Comparison of ENCODE assay signal across 11 cellular contexts in genomic region chr17:42781639-42782401, GRCh38. TPM values are rescaled to one million over a fixed set of nuclear protein-coding genes. Genes with fewer than 3 reads are reported as not detected.
A peak's percentile ranks its signal among the peaks of the same experiment; 100 is the strongest.
DNase-seq lines count a peak whose midpoint lies in the region; ATAC-seq and TF ChIP-seq lines count a peak whose summit lies in the region.
"Had no signal": no experiment of that assay in that cellular context is flagged by ENCODE, and none has a peak within 500 bp of the region (broad histone marks: within the 10 kb centered on the region; RNA-seq: fewer than 3 reads in every experiment).

No MANE protein-coding gene starts in this region.

- intact Hi-C loops in PC-3 (cut with micrococcal nuclease) = loop anchor here (5.0 kb wide), 1 partner anchor 40 kb away; the partner anchor contains the start of gene BECN1

- POLR2A ChIA-PET in PC-3 (lab: Charles Lee; ENCODE audit: unreplicated experiment) = interaction anchor here (0.7 kb wide), 1 partner anchor 9 kb away, joined by 8 read pairs; the partner anchor contains the start of gene VPS25

- no peaks in the 10 kb centered on the region for H3F3A ChIP-seq in PC-3 (ENCODE audit: low read length, unreplicated experiment)

- peaks cover 54% of the 10 kb centered on the region for H3K79me2 ChIP-seq in PC-3 (ENCODE audit: low read length)

- peak overlapping the region; percentile 89 for H3K27ac ChIP-seq in PC-3 (ENCODE audit: low read length)
- no peak overlapping the region for H3K27ac ChIP-seq in esophagus (ENCODE audit: low read depth in 2 of 2, low read length in 1 of 2)
- H3K27ac ChIP-seq: BLaER1 treated with 17β-estradiol and CSF1 and Interleukin-3, amounts not matched to agents 10 nM and 100 nM had no signal

- DNase-seq in AG10803 (ENCODE audit: low read depth) (no peak), PC-3 (peak; percentile 35), neural crest cell (ENCODE audit: low read depth, low spot score) (no peak), NCI-H146 (lab: John Stamatoyannopoulos, UW) (no peak), RKO (ENCODE audit: low spot score) (no peak)
- no peak for DNase-seq in central memory CD4-positive, alpha-beta T cell
- DNase-seq: Karpas-422, NCI-H345 had no signal

- H3K27ac Mint-ChIP-seq in neural crest cell (ENCODE audit: unreplicated experiment) = no peak overlapping the region

- H3K36me3 Mint-ChIP-seq in neural crest cell (ENCODE audit: low read depth) = no peaks in the 10 kb centered on the region

- H3K27me3 ChIP-seq in PC-3 (ENCODE audit: low read length) = no peaks in the 10 kb centered on the region
- peaks cover 0 to 30% of the 10 kb centered on the region in 2 donors for H3K27me3 ChIP-seq in esophagus (ENCODE audit: control insufficient read depth in 1 of 2, insufficient read depth in 2 of 2, low read length in 2 of 2)

- peak overlapping the region; percentile 93 for H3K4me2 ChIP-seq in PC-3 (ENCODE audit: low read length)

- no peaks in the 10 kb centered on the region for H3K9me3 Mint-ChIP-seq in neural crest cell

- ATAC-seq in PC-3 = peak; percentile 2
- no peak for ATAC-seq in HG03135 (IDR thresholded peaks at IDR 0.05; ENCODE audit: unreplicated experiment)

- 26 to 32% methylated on average over 19 of the region's 19 CpGs for WGBS in esophagus, 2 donors

- peaks cover 65% of the 10 kb centered on the region for H3K27me3 Mint-ChIP-seq in neural crest cell (ENCODE audit: low read depth)

- H4K20me1 ChIP-seq in PC-3 (ENCODE audit: low read length) = no peaks in the 10 kb centered on the region

- CTCF ChIA-PET in PC-3 (lab: Charles Lee) = no interaction called here

- H3K4me3 Mint-ChIP-seq in neural crest cell = peak overlapping the region; percentile 77

- no peak overlapping the region for H2AFZ ChIP-seq in PC-3 (ENCODE audit: low read length)

- H3K36me3 ChIP-seq in PC-3 (ENCODE audit: low read depth, low read length) = peaks cover 17% of the 10 kb centered on the region
- peaks cover 5 to 10% of the 10 kb centered on the region in 2 donors for H3K36me3 ChIP-seq in esophagus (ENCODE audit: control insufficient read depth in 2 of 2, insufficient read depth in 2 of 2, low read length in 1 of 2)

- no peaks in the 10 kb centered on the region for H3K9me2 ChIP-seq in PC-3 (replicated peaks; ENCODE audit: low read length)

- H3K4me1 Mint-ChIP-seq in neural crest cell = peaks cover 12% of the 10 kb centered on the region

- BruUV-seq in PC-3 (replicated peaks; lab: Mats Ljungman, UMichigan) = TSS peak; percentile 28

- H3K4me3 ChIP-seq in AG10803 (ENCODE audit: low read length) (peak overlapping the region; percentile 78), PC-3 (ENCODE audit: low read length) (peak overlapping the region; percentile 99), esophagus (ENCODE audit: low read depth in 1 of 2, low read length in 2 of 2) (peak overlapping the region; percentile 54 to 60)

- peak overlapping the region; percentile 90 for H3K9ac ChIP-seq in PC-3 (ENCODE audit: low read length)
- H3K9ac ChIP-seq: BLaER1 treated with 17β-estradiol and CSF1 and Interleukin-3, amounts not matched to agents 10 nM and 100 nM had no signal

- no peak for TF ChIP-seq CTCF in AG10803 (conservative IDR thresholded peaks at IDR 0.05; ENCODE audit: low read length)
- no peak for TF ChIP-seq CTCF in PC-3 (conservative IDR thresholded peaks at IDR 0.05; ENCODE audit: low read depth, low read length)
- no peak for TF ChIP-seq CTCF in neural crest cell (conservative IDR thresholded peaks at IDR 0.05)

- peaks cover 32% of the 10 kb centered on the region for H3K4me1 ChIP-seq in PC-3 (ENCODE audit: insufficient read depth, low read length)
- H3K4me1 ChIP-seq in esophagus (ENCODE audit: control insufficient read depth in 2 of 2, insufficient read depth in 2 of 2, low read length in 1 of 2) = peaks cover 4 to 23% of the 10 kb centered on the region in 2 donors

- H3K9me3 ChIP-seq in PC-3 (ENCODE audit: low read length) (no peaks in the 10 kb centered on the region), esophagus (ENCODE audit: control insufficient read depth in 2 of 2, insufficient read depth in 1 of 2, low read depth in 1 of 2, low read length in 1 of 2) (no peaks in the 10 kb centered on the region)

RNA-seq across cellular contexts. Expression of gene WNK4, which starts 1.4 kb away (rescaled TPM):
- total RNA-seq in PC-3 (2014; rRNA removed) (13.0 and 17.4 TPM in 2 replicates), neural crest cell (0.58 and 0.73 TPM in 2 replicates)
- polyA plus RNA-seq in esophagus = 10 to 100 TPM in 1 of 2 donors, 1 to 10 TPM in 1; 6.7 to 12.8 TPM

RNA-seq across cellular contexts. Expression of gene VPS25, which starts 8.6 kb away (rescaled TPM):
- total RNA-seq in PC-3 (2014; rRNA removed) (56.7 and 62.0 TPM in 2 replicates), neural crest cell (83.7 and 88.7 TPM in 2 replicates)
- polyA plus RNA-seq in esophagus = 100 to 1,000 TPM in 1 of 2 donors, 10 to 100 TPM in 1; 42.8 to 123 TPM

RNA-seq across cellular contexts. Expression of gene COA3, which starts 16.7 kb away (rescaled TPM):
- total RNA-seq in PC-3 (2014; rRNA removed) (44.6 and 49.6 TPM in 2 replicates), neural crest cell (85.3 and 92.7 TPM in 2 replicates)
- polyA plus RNA-seq in esophagus = 100 to 1,000 TPM in 1 of 2 donors, 10 to 100 TPM in 1; 89.9 to 185 TPM

RNA-seq across cellular contexts. Expression of gene CNTD1, which starts 16.8 kb away (rescaled TPM):
- not detected in 2 replicates for total RNA-seq in PC-3 (2014; rRNA removed)
- polyA plus RNA-seq in esophagus = under 1 TPM; 0.18 TPM
- total RNA-seq in neural crest cell = not detected in 2 replicates

RNA-seq across cellular contexts. Expression of gene RAMP2, which starts 20.8 kb away (rescaled TPM):
- not detected in 2 replicates for total RNA-seq in PC-3 (2014; rRNA removed)
- 10 to 100 TPM in 1 of 2 donors, 1 to 10 TPM in 1; 7.5 to 13.5 TPM for polyA plus RNA-seq in esophagus
- 6.5 and 7.9 TPM in 2 replicates for total RNA-seq in neural crest cell
